ENCODE assay signal across 26 cellular contexts in genomic region chr2:15948704-15948957, GRCh38. TPM values are rescaled to one million over a fixed set of nuclear protein-coding genes. Genes with fewer than 3 reads are reported as not detected.
"Had no signal": no experiment of that assay in that cellular context is flagged by ENCODE, and none has a peak within 500 bp of the region (broad histone marks: within the 10 kb centered on the region; RNA-seq: fewer than 3 reads in every experiment).

No MANE protein-coding gene starts in this region.

- H3K36me3 ChIP-seq: neutrophil, pancreas, right lobe of liver, sigmoid colon, thoracic aorta, upper lobe of left lung had no signal

- DNase-seq: naive B cell; naive thymus-derived CD8-positive, alpha-beta T cell; nucleus accumbens; pancreas; psoas muscle; right cardiac atrium; right lobe of liver; sigmoid colon; small intestine; stimulated activated CD4-positive, alpha-beta T cell treated with anti-CD3 and anti-CD28 coated beads, Interleukin-15, amount 100 ng/mL, for 24 hours; stimulated activated CD4-positive, alpha-beta T cell treated with anti-CD3 and anti-CD28 coated beads, Interleukin-2, amount 100 ng/mL, for 24 hours; stimulated activated CD4-positive, alpha-beta T cell treated with anti-CD3 and anti-CD28 coated beads, Interleukin-2, amount 100 ng/mL, for 48 hours; stimulated activated CD4-positive, alpha-beta T cell treated with anti-CD3 and anti-CD28 coated beads, Interleukin-4, amount 100 ng/mL, for 24 hours; stimulated activated naive B cell treated with anti-CD40 and anti-IgM and Interleukin-4, amounts not matched to agents 10 μg/mL and 1 μg/mL and 100 μg/mL, for 72 hours; stimulated activated naive CD4-positive, alpha-beta T cell treated with Interleukin-2 at 50 U/mL for 16 hours; stomach; thyroid gland; upper lobe of left lung had no signal

- H3K4me3 ChIP-seq: pancreas, psoas muscle, right lobe of liver, sigmoid colon, stomach, thoracic aorta, thyroid gland, tibial nerve, upper lobe of left lung had no signal

- H3K36me3 Mint-ChIP-seq: naive thymus-derived CD8-positive, alpha-beta T cell; natural killer cell treated with Interleukin-12 subunit alpha and Interleukin-12 subunit beta and Interleukin-15 and Interleukin-18, amount 100 ng/mL, for 72 hours; stimulated activated effector memory CD8-positive, alpha-beta T cell treated with anti-CD3 and anti-CD28 coated beads, Interleukin-12 subunit alpha, Interleukin-12 subunit beta, amount 100 ng/mL, for 72 hours; stimulated activated naive B cell treated with anti-CD40 and anti-IgM and Interleukin-4, amounts not matched to agents 10 μg/mL and 1 μg/mL and 100 μg/mL, for 72 hours had no signal

- H3K4me1 ChIP-seq: pancreas, right lobe of liver had no signal

- H3K4me1 Mint-ChIP-seq: stimulated activated effector memory CD8-positive, alpha-beta T cell treated with anti-CD3 and anti-CD28 coated beads, Interleukin-12 subunit alpha, Interleukin-12 subunit beta, amount 100 ng/mL, for 72 hours; stimulated activated naive B cell treated with anti-CD40 and anti-IgM and Interleukin-4, amounts not matched to agents 10 μg/mL and 1 μg/mL and 100 μg/mL, for 72 hours had no signal

- H3K27ac Mint-ChIP-seq: naive B cell; natural killer cell treated with Interleukin-12 subunit alpha and Interleukin-12 subunit beta and Interleukin-15 and Interleukin-18, amount 100 ng/mL, for 72 hours; stimulated activated effector memory CD8-positive, alpha-beta T cell treated with anti-CD3 and anti-CD28 coated beads, Interleukin-12 subunit alpha, Interleukin-12 subunit beta, amount 100 ng/mL, for 72 hours; stimulated activated naive B cell treated with anti-CD40 and anti-IgM and Interleukin-4, amounts not matched to agents 10 μg/mL and 1 μg/mL and 100 μg/mL, for 72 hours; stimulated activated naive CD8-positive, alpha-beta T cell treated with anti-CD3 and anti-CD28 coated beads, Interleukin-15, Interleukin-2, amounts not matched to agents 100 ng/mL and 50 ng/mL, for 24 hours had no signal

- H3K27ac ChIP-seq: neutrophil, pancreas, psoas muscle, right lobe of liver, sigmoid colon, stomach, thoracic aorta, thyroid gland, tibial nerve, upper lobe of left lung had no signal

- ATAC-seq: naive thymus-derived CD8-positive, alpha-beta T cell; natural killer cell treated with Interleukin-12 subunit alpha and Interleukin-12 subunit beta and Interleukin-15 and Interleukin-18, amount 100 ng/mL, for 72 hours; pancreas; psoas muscle; right cardiac atrium; right lobe of liver; stimulated activated effector memory CD8-positive, alpha-beta T cell treated with anti-CD3 and anti-CD28 coated beads, Interleukin-12 subunit alpha, Interleukin-12 subunit beta, amount 100 ng/mL, for 72 hours; stimulated activated naive B cell treated with anti-CD40 and anti-IgM and Interleukin-4, amounts not matched to agents 10 μg/mL and 1 μg/mL and 100 μg/mL, for 72 hours had no signal

- H3K27me3 ChIP-seq: pancreas, right lobe of liver, thyroid gland, upper lobe of left lung had no signal

- H3K9me3 Mint-ChIP-seq: naive thymus-derived CD8-positive, alpha-beta T cell; natural killer cell treated with Interleukin-12 subunit alpha and Interleukin-12 subunit beta and Interleukin-15 and Interleukin-18, amount 100 ng/mL, for 72 hours; stimulated activated naive CD8-positive, alpha-beta T cell treated with anti-CD3 and anti-CD28 coated beads, Interleukin-15, Interleukin-2, amounts not matched to agents 100 ng/mL and 50 ng/mL, for 24 hours had no signal

- H3K9me3 ChIP-seq: neutrophil, pancreas, psoas muscle, right lobe of liver, sigmoid colon, stomach, thoracic aorta, thyroid gland, tibial nerve, upper lobe of left lung had no signal

- H3K4me3 Mint-ChIP-seq: naive thymus-derived CD8-positive, alpha-beta T cell; natural killer cell treated with Interleukin-12 subunit alpha and Interleukin-12 subunit beta and Interleukin-15 and Interleukin-18, amount 100 ng/mL, for 72 hours; stimulated activated effector memory CD8-positive, alpha-beta T cell treated with anti-CD3 and anti-CD28 coated beads, Interleukin-12 subunit alpha, Interleukin-12 subunit beta, amount 100 ng/mL, for 72 hours; stimulated activated naive B cell treated with anti-CD40 and anti-IgM and Interleukin-4, amounts not matched to agents 10 μg/mL and 1 μg/mL and 100 μg/mL, for 72 hours; stimulated activated naive CD8-positive, alpha-beta T cell treated with anti-CD3 and anti-CD28 coated beads, Interleukin-15, Interleukin-2, amounts not matched to agents 100 ng/mL and 50 ng/mL, for 24 hours had no signal

RNA-seq across cellular contexts. Expression of gene MYCN, which starts 8.3 kb away (rescaled TPM):
- total RNA-seq: natural killer cell treated with Interleukin-12 subunit alpha and Interleukin-12 subunit beta and Interleukin-15 and Interleukin-18, amount 100 ng/mL, for 72 hours; renal cortical epithelial cell; subcutaneous adipose tissue had no signal
